In the genomic region with DNA sequence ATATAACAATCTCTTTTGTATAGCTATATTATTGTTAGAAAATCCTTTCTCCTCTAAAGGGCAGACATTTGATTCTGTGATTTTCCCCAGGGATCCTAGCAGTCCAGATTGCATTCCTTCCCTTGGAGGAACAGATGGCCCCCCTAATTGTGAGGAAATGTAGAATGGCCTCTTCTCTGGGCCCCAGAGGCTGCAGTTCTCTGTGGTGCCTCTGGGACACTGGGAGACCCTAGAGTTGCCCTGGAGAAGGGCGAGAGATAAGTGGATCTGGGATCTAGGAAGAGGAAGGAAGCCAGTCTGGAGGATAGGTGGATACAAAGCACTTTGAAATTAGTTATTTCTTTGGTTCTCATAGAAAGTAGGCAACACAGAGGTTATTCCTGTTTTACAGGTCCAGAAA, we compare ENCODE assay signal across 15 cellular contexts. TPM values are rescaled to one million over a fixed set of nuclear protein-coding genes. Genes with fewer than 3 reads are reported as not detected.
A peak's percentile ranks its signal among the peaks of the same experiment; 100 is the strongest.
DNase-seq lines count a peak whose midpoint lies in the region; ATAC-seq and TF ChIP-seq lines count a peak whose summit lies in the region.
"Had no signal": no experiment of that assay in that cellular context is flagged by ENCODE, and none has a peak within 500 bp of the region (broad histone marks: within the 10 kb centered on the region; RNA-seq: fewer than 3 reads in every experiment).

No MANE protein-coding gene starts in this region.

- no peaks in the 10 kb centered on the region for H3K9me3 Mint-ChIP-seq in activated T-cell treated with anti-CD3 and anti-CD28 coated beads, Interleukin-2, amount 50 U/mL, for 4 hours
- H3K9me3 Mint-ChIP-seq in type B pancreatic cell, result peaks cover 3% of the 10 kb centered on the region
- H3K9me3 Mint-ChIP-seq: activated naive CD8-positive, alpha-beta T cell treated with anti-CD3 and anti-CD28 coated beads, Interleukin-2, amount 10 ng/mL, durations not matched to agents 7 days and 5 days had no signal

- no peaks in the 10 kb centered on the region for H3K36me3 Mint-ChIP-seq in activated T-cell treated with anti-CD3 and anti-CD28 coated beads, Interleukin-2, amount 50 U/mL, for 4 hours (ENCODE audit: insufficient read depth)
- no peaks in the 10 kb centered on the region for H3K36me3 Mint-ChIP-seq in type B pancreatic cell

- no peak overlapping the region for H3K4me3 ChIP-seq in choroid plexus epithelial cell (ENCODE audit: low read depth, low read length)

- peak overlapping the region; percentile 31 for H3K27ac Mint-ChIP-seq in type B pancreatic cell
- H3K27ac Mint-ChIP-seq: activated naive CD8-positive, alpha-beta T cell treated with anti-CD3 and anti-CD28 coated beads, Interleukin-2, amount 10 ng/mL, durations not matched to agents 7 days and 5 days had no signal

- H3K4me1 Mint-ChIP-seq in activated T-cell treated with anti-CD3 and anti-CD28 coated beads, Interleukin-2, amount 50 U/mL, for 4 hours (ENCODE audit: low read depth), result peaks cover 30% of the 10 kb centered on the region
- peaks cover 31% of the 10 kb centered on the region for H3K4me1 Mint-ChIP-seq in type B pancreatic cell (ENCODE audit: unreplicated experiment)

- TF ChIP-seq CTCF in choroid plexus epithelial cell (conservative IDR thresholded peaks at IDR 0.05; ENCODE audit: low read depth, low read length), result peak; percentile 21
- peak; percentile 49 for TF ChIP-seq CTCF in type B pancreatic cell (conservative IDR thresholded peaks at IDR 0.05)

- DNase-seq in activated T-cell treated with anti-CD3 and anti-CD28 coated beads, Interleukin-2, amount 50 U/mL, for 4 hours, result no peak
- no peak for DNase-seq in activated T-cell treated with anti-CD3 and anti-CD28 coated beads, Interleukin-2, amount 50 U/mL, for 48 hours
- peak; percentile 89 for DNase-seq in NCI-H2171 treated with DMSO at 0.1 percent for 48 hours (lab: John Stamatoyannopoulos, UW)
- DNase-seq in choroid plexus epithelial cell (ENCODE audit: low read depth), result no peak
- no peak for DNase-seq in type B pancreatic cell (ENCODE audit: extremely low spot score, unreplicated experiment)
- no peak for DNase-seq in NCI-H226
- DNase-seq in stimulated activated naive CD4-positive, alpha-beta T cell (lab: John Stamatoyannopoulos, UW), result no peak
- no peak for DNase-seq in NCI-H187 (lab: John Stamatoyannopoulos, UW)
- DNase-seq: activated naive CD8-positive, alpha-beta T cell treated with anti-CD3 and anti-CD28 coated beads, Interleukin-2, amount 10 ng/mL, durations not matched to agents 7 days and 5 days; heart left ventricle; NCI-H510A; posterior cingulate gyrus; SW 1271 had no signal

- peak overlapping the region; percentile 93 for H3K4me3 Mint-ChIP-seq in activated T-cell treated with anti-CD3 and anti-CD28 coated beads, Interleukin-2, amount 50 U/mL, for 4 hours
- peak overlapping the region; percentile 95 for H3K4me3 Mint-ChIP-seq in type B pancreatic cell

- peaks cover 2% of the 10 kb centered on the region for H3K27me3 Mint-ChIP-seq in activated T-cell treated with anti-CD3 and anti-CD28 coated beads, Interleukin-2, amount 50 U/mL, for 4 hours (ENCODE audit: low read depth)
- no peaks in the 10 kb centered on the region for H3K27me3 Mint-ChIP-seq in type B pancreatic cell

- no peak for ATAC-seq in activated T-cell treated with anti-CD3 and anti-CD28 coated beads, Interleukin-2, amount 50 U/mL, for 4 hours
- ATAC-seq: heart left ventricle had no signal

RNA-seq across cellular contexts. Expression of gene HINT2, which starts 1.9 kb away (rescaled TPM):
- total RNA-seq in activated T-cell treated with anti-CD3 and anti-CD28 coated beads, Interleukin-2, amount 50 U/mL, for 4 hours, result 10 to 100 TPM; 28.7 to 31.9 (median 30.0) TPM
- 41.7 and 51.1 TPM in 2 replicates for total RNA-seq in type B pancreatic cell (ENCODE audit: low replicate concordance)

RNA-seq across cellular contexts. Expression of gene SPAG8, which starts 4.6 kb away (rescaled TPM):
- total RNA-seq in activated T-cell treated with anti-CD3 and anti-CD28 coated beads, Interleukin-2, amount 50 U/mL, for 4 hours, result under 1 TPM; 0.27 to 0.48 (median 0.40) TPM
- total RNA-seq in type B pancreatic cell (ENCODE audit: low replicate concordance), result 0.71 and 14.2 TPM in 2 replicates
- total RNA-seq: dermis microvascular lymphatic vessel endothelial cell had no signal

RNA-seq across cellular contexts. Expression of gene FAM221B, which starts 11.8 kb away (rescaled TPM):
- total RNA-seq in activated T-cell treated with anti-CD3 and anti-CD28 coated beads, Interleukin-2, amount 50 U/mL, for 4 hours, result not detected
- total RNA-seq in type B pancreatic cell (ENCODE audit: low replicate concordance), result 1.1 TPM in 1 of 2 replicates, not detected in the other
- total RNA-seq: activated naive CD8-positive, alpha-beta T cell treated with anti-CD3 and anti-CD28 coated beads, Interleukin-2, amount 10 ng/mL, durations not matched to agents 7 days and 5 days; dermis microvascular lymphatic vessel endothelial cell; heart left ventricle; lower leg skin had no signal

RNA-seq across cellular contexts. Expression of gene TMEM8B, which starts 12.3 kb away (rescaled TPM):
- total RNA-seq in activated T-cell treated with anti-CD3 and anti-CD28 coated beads, Interleukin-2, amount 50 U/mL, for 4 hours, result 1 to 10 TPM; 1.5 to 1.9 (median 1.8) TPM
- total RNA-seq in type B pancreatic cell (ENCODE audit: low replicate concordance), result 13.8 and 27.2 TPM in 2 replicates

RNA-seq across cellular contexts. Expression of gene NPR2, which starts 25.3 kb away (rescaled TPM):
- 1 to 10 TPM; 4.4 to 5.3 (median 5.2) TPM for total RNA-seq in activated T-cell treated with anti-CD3 and anti-CD28 coated beads, Interleukin-2, amount 50 U/mL, for 4 hours
- total RNA-seq in type B pancreatic cell (ENCODE audit: low replicate concordance), result 4.2 and 23.3 TPM in 2 replicates
